ENCODE assay signal across 12 cellular contexts in the genomic region with DNA sequence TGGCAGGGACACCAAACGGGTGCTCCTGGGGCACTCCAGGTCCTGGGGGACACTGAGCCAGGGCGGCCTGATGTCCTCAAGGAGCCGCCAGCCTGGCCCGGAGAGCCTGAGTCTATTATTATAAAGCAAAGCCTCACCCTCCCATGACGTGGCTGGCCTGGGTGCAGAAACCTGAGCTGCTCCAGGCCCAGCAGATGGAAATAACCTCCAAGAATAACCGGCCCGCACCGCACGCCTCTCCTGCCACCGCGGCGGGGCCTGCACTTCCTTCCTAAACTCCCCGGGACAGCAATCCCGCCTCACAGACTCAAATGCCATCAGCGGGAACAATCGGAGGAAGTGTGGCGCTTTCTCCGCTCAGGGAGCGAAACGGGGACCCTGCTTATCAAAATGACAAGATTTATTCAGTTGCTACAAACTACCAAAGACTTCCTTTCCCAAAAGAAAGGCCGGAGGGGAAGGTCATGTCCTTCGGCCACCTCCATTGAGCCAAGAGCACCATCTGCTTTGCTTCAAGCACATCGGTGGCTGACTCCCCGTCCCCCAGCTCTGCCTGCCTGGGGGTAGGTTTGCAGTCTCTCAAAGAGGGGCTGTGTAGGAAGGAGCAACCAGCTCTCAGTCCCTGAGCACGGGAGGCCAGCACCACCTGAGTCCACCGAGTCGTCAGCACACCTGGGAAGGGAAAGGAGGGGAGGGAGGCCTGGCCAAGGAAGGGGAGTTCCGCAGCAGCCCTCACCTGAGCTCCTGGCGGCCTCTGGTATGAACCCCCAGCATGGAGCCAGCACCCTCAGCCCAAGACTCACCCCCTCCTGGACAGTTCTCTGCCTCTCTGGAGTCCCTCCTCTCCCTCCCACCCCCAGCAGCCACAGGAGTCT.
A peak's percentile ranks its signal among the peaks of the same experiment; 100 is the strongest.
DNase-seq lines count a peak whose midpoint lies in the region; ATAC-seq and TF ChIP-seq lines count a peak whose summit lies in the region.
"Had no signal": no experiment of that assay in that cellular context is flagged by ENCODE, and none has a peak within 500 bp of the region (broad histone marks: within the 10 kb centered on the region; RNA-seq: fewer than 3 reads in every experiment).

No MANE protein-coding gene starts in this region.

- H4K20me1 ChIP-seq in hepatocyte (ENCODE audit: insufficient read depth, poor library complexity, severe bottlenecking), result no peaks in the 10 kb centered on the region

- H3K9me2 ChIP-seq in hepatocyte (replicated peaks; ENCODE audit: insufficient read depth), result no peaks in the 10 kb centered on the region

- H3K79me2 ChIP-seq in hepatocyte, result no peaks in the 10 kb centered on the region

- no peaks in the 10 kb centered on the region for H3K36me3 Mint-ChIP-seq in endodermal cell (ENCODE audit: low read depth)
- no peaks in the 10 kb centered on the region for H3K36me3 Mint-ChIP-seq in stimulated activated effector memory CD8-positive, alpha-beta T cell treated with anti-CD3 and anti-CD28 coated beads, Interleukin-12 subunit alpha, Interleukin-12 subunit beta, amount 100 ng/mL, for 72 hours
- H3K36me3 Mint-ChIP-seq: natural killer cell, type B pancreatic cell had no signal

- TF ChIP-seq CTCF in endodermal cell (conservative IDR thresholded peaks at IDR 0.05), result no peak
- no peak for TF ChIP-seq CTCF in left lung (IDR thresholded peaks at IDR 0.05)
- TF ChIP-seq CTCF in hepatocyte (IDR thresholded peaks at IDR 0.05; ENCODE audit: poor library complexity), result no peak

- no peaks in the 10 kb centered on the region for H3K36me3 ChIP-seq in endodermal cell (ENCODE audit: control insufficient read depth, insufficient read depth, low read length)
- H3K36me3 ChIP-seq in left lung, result no peaks in the 10 kb centered on the region
- no peaks in the 10 kb centered on the region for H3K36me3 ChIP-seq in skeletal muscle tissue (ENCODE audit: control insufficient read depth in 3 of 3, insufficient read depth in 3 of 3, low read length in 3 of 3)
- H3K36me3 ChIP-seq in hepatocyte (replicated peaks; ENCODE audit: insufficient read depth, low read depth), result no peaks in the 10 kb centered on the region

- peak overlapping the region; percentile 41 for H3K27ac ChIP-seq in endodermal cell (ENCODE audit: low read depth, low read length)
- peak overlapping the region; percentile 61 to 79 for H3K27ac ChIP-seq in left lung
- peak overlapping the region; percentile 98 for H3K27ac ChIP-seq in skeletal muscle tissue (ENCODE audit: low read depth, low read length)
- H3K27ac ChIP-seq in hepatocyte, result no peak overlapping the region

- peak; percentile 20 for ATAC-seq in left lung
- no peak for ATAC-seq in GM21515 (IDR thresholded peaks at IDR 0.05; ENCODE audit: unreplicated experiment)
- ATAC-seq in GM18867 (IDR thresholded peaks at IDR 0.05; ENCODE audit: unreplicated experiment), result no peak
- ATAC-seq in stimulated activated effector memory CD8-positive, alpha-beta T cell treated with anti-CD3 and anti-CD28 coated beads, Interleukin-12 subunit alpha, Interleukin-12 subunit beta, amount 100 ng/mL, for 72 hours, result no peak
- ATAC-seq: natural killer cell had no signal

- 74 to 86% methylated on average over 12 to 29 of the region's 29 CpGs for WGBS in endodermal cell (ENCODE audit: insufficient coverage in 1 of 2, insufficient read length in 1 of 2), 2 experiments
- WGBS in hepatocyte (ENCODE audit: low lambda C conversion rate, missing lambda C conversion rate), result 76% methylated on average over 27 of the region's 29 CpGs

- no peak overlapping the region for H3K4me3 Mint-ChIP-seq in endodermal cell
- no peak overlapping the region for H3K4me3 Mint-ChIP-seq in stimulated activated effector memory CD8-positive, alpha-beta T cell treated with anti-CD3 and anti-CD28 coated beads, Interleukin-12 subunit alpha, Interleukin-12 subunit beta, amount 100 ng/mL, for 72 hours
- H3K4me3 Mint-ChIP-seq: natural killer cell, type B pancreatic cell had no signal

- H3K9ac ChIP-seq in endodermal cell (ENCODE audit: extremely low read depth, low read length, poor library complexity, severe bottlenecking) (no peak overlapping the region), skeletal muscle tissue (ENCODE audit: low read depth in 1 of 3, low read length in 3 of 3) (peak overlapping the region; percentile 83 to 90 (median 83))

- intact Hi-C loops in left lung (cut with DNase I), result no loop called here

- H3K9me3 ChIP-seq in endodermal cell (ENCODE audit: control insufficient read depth, low read length) (no peaks in the 10 kb centered on the region), left lung (no peaks in the 10 kb centered on the region), skeletal muscle tissue (ENCODE audit: control insufficient read depth in 3 of 3, low read length in 3 of 3) (no peaks in the 10 kb centered on the region), hepatocyte (ENCODE audit: low read depth) (no peaks in the 10 kb centered on the region)

- H3K4me1 Mint-ChIP-seq in endodermal cell, result peaks cover 3% of the 10 kb centered on the region
- H3K4me1 Mint-ChIP-seq in stimulated activated effector memory CD8-positive, alpha-beta T cell treated with anti-CD3 and anti-CD28 coated beads, Interleukin-12 subunit alpha, Interleukin-12 subunit beta, amount 100 ng/mL, for 72 hours, result peaks cover 12% of the 10 kb centered on the region
- H3K4me1 Mint-ChIP-seq: natural killer cell had no signal

- DNase-seq in ELF-1 (ENCODE audit: low read depth, low spot score) (peak; percentile 64), endodermal cell (no peak), left lung (peak in 1 of 2 donors; percentile 29), hepatocyte (ENCODE audit: low spot score) (no peak)
- DNase-seq in stimulated activated effector memory CD8-positive, alpha-beta T cell treated with anti-CD3 and anti-CD28 coated beads, Interleukin-12 subunit alpha, Interleukin-12 subunit beta, amount 100 ng/mL, for 72 hours (ENCODE audit: low spot score in 2 of 2), result no peak
- DNase-seq: natural killer cell; NCI-H2029; stimulated activated CD4-positive, alpha-beta T cell treated with anti-CD3 and anti-CD28 coated beads, Interleukin-2, amount 100 ng/mL, for 48 hours had no signal

- H3K27me3 ChIP-seq in endodermal cell (ENCODE audit: control insufficient read depth, insufficient read depth, low read length, poor library complexity, severe bottlenecking) (no peaks in the 10 kb centered on the region), left lung (no peaks in the 10 kb centered on the region), skeletal muscle tissue (ENCODE audit: control insufficient read depth in 3 of 3, insufficient read depth in 3 of 3, low read length in 3 of 3) (no peaks in the 10 kb centered on the region), hepatocyte (no peaks in the 10 kb centered on the region)

- H3K27me3 Mint-ChIP-seq in endodermal cell (ENCODE audit: insufficient read depth), result peaks cover 4% of the 10 kb centered on the region
- H3K27me3 Mint-ChIP-seq: type B pancreatic cell had no signal

- no peak overlapping the region for H3K4me2 ChIP-seq in hepatocyte

- H3K9me3 Mint-ChIP-seq in endodermal cell, result no peaks in the 10 kb centered on the region
- H3K9me3 Mint-ChIP-seq in stimulated activated effector memory CD8-positive, alpha-beta T cell treated with anti-CD3 and anti-CD28 coated beads, Interleukin-12 subunit alpha, Interleukin-12 subunit beta, amount 100 ng/mL, for 72 hours, result no peaks in the 10 kb centered on the region
- H3K9me3 Mint-ChIP-seq: natural killer cell, type B pancreatic cell had no signal

- H3K4me3 ChIP-seq in endodermal cell (ENCODE audit: low read length) (no peak overlapping the region), left lung (no peak overlapping the region), skeletal muscle tissue (ENCODE audit: low read length in 3 of 3) (peak overlapping the region in 2 of 3 donors; percentile 41 to 61), hepatocyte (no peak overlapping the region)

- H3K27ac Mint-ChIP-seq in endodermal cell, result no peak overlapping the region
- H3K27ac Mint-ChIP-seq in stimulated activated effector memory CD8-positive, alpha-beta T cell treated with anti-CD3 and anti-CD28 coated beads, Interleukin-12 subunit alpha, Interleukin-12 subunit beta, amount 100 ng/mL, for 72 hours, result no peak overlapping the region
- H3K27ac Mint-ChIP-seq: natural killer cell, type B pancreatic cell had no signal

- H2AFZ ChIP-seq in hepatocyte, result no peak overlapping the region

- H3K4me1 ChIP-seq in endodermal cell (ENCODE audit: control insufficient read depth, insufficient read depth, low read length) (peaks cover 4% of the 10 kb centered on the region), left lung (peaks cover 4 to 30% of the 10 kb centered on the region in 2 donors), skeletal muscle tissue (ENCODE audit: control insufficient read depth in 3 of 3, insufficient read depth in 3 of 3, low read length in 3 of 3) (peaks cover 56 to 70% (median 69%) of the 10 kb centered on the region in 3 donors), hepatocyte (ENCODE audit: insufficient read depth) (no peaks in the 10 kb centered on the region)

Comparison
In these comparisons a context has a peak if more than half of its experiments do, and no peak if none do; other contexts are left out.
1. H3K4me3 ChIP-seq: peak in skeletal muscle tissue (2 of 3); none in endodermal cell (single experiment), left lung (0 of 2) and hepatocyte (single experiment).